In the genomic region with DNA sequence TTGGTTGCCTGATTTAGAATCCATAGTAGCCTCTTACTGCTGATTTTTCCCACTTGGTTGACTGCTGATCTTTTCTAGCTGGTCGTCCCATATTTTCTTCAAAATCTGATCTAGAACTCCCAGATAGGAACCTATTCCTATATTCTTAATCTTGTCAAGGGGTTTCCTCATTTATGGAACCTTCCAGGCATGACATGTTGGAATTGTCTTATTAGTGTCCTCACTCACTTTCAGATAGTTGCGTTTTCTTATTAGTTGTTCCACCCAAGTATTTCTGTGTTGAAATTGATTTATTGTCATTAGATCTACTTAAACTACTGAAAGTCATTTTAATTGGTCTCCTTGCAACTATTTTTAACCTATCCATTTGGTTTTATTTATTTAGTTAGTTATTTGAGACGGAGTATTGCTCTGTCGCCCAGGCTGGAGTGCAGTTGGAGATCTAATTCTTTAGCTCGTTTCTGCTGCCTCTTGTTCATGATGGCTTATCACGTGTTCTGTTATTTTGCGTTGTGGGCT, we compare ENCODE assay signal across 1 cellular context.
TF ChIP-seq lines count a peak whose summit lies in the region.

No MANE protein-coding gene starts in this region.

TF ChIP-seq in A549, 52 proteins besides CTCF, POLR2A, EP300 and RAD21 (continued from another document):
- TF ChIP-seq, protein P1, sequence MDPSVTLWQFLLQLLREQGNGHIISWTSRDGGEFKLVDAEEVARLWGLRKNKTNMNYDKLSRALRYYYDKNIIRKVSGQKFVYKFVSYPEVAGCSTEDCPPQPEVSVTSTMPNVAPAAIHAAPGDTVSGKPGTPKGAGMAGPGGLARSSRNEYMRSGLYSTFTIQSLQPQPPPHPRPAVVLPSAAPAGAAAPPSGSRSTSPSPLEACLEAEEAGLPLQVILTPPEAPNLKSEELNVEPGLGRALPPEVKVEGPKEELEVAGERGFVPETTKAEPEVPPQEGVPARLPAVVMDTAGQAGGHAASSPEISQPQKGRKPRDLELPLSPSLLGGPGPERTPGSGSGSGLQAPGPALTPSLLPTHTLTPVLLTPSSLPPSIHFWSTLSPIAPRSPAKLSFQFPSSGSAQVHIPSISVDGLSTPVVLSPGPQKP (IDR thresholded peaks at IDR 0.05; ENCODE audit: low read depth, low read length): no peak
- TF ChIP-seq RCOR1 (IDR thresholded peaks at IDR 0.05; ENCODE audit: low read depth, low read length): no peak
- TF ChIP-seq, protein P2, sequence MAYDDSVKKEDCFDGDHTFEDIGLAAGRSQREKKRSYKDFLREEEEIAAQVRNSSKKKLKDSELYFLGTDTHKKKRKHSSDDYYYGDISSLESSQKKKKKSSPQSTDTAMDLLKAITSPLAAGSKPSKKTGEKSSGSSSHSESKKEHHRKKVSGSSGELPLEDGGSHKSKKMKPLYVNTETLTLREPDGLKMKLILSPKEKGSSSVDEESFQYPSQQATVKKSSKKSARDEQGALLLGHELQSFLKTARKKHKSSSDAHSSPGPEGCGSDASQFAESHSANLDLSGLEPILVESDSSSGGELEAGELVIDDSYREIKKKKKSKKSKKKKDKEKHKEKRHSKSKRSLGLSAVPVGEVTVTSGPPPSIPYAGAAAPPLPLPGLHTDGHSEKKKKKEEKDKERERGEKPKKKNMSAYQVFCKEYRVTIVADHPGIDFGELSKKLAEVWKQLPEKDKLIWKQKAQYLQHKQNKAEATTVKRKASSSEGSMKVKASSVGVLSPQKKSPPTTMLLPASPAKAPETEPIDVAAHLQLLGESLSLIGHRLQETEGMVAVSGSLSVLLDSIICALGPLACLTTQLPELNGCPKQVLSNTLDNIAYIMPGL (CRISPR knock-in tag; IDR thresholded peaks at IDR 0.05; ENCODE audit: borderline replicate concordance): no peak
- TF ChIP-seq, protein P3, sequence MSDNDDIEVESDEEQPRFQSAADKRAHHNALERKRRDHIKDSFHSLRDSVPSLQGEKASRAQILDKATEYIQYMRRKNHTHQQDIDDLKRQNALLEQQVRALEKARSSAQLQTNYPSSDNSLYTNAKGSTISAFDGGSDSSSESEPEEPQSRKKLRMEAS (IDR thresholded peaks at IDR 0.05): no peak
- TF ChIP-seq, protein P4, sequence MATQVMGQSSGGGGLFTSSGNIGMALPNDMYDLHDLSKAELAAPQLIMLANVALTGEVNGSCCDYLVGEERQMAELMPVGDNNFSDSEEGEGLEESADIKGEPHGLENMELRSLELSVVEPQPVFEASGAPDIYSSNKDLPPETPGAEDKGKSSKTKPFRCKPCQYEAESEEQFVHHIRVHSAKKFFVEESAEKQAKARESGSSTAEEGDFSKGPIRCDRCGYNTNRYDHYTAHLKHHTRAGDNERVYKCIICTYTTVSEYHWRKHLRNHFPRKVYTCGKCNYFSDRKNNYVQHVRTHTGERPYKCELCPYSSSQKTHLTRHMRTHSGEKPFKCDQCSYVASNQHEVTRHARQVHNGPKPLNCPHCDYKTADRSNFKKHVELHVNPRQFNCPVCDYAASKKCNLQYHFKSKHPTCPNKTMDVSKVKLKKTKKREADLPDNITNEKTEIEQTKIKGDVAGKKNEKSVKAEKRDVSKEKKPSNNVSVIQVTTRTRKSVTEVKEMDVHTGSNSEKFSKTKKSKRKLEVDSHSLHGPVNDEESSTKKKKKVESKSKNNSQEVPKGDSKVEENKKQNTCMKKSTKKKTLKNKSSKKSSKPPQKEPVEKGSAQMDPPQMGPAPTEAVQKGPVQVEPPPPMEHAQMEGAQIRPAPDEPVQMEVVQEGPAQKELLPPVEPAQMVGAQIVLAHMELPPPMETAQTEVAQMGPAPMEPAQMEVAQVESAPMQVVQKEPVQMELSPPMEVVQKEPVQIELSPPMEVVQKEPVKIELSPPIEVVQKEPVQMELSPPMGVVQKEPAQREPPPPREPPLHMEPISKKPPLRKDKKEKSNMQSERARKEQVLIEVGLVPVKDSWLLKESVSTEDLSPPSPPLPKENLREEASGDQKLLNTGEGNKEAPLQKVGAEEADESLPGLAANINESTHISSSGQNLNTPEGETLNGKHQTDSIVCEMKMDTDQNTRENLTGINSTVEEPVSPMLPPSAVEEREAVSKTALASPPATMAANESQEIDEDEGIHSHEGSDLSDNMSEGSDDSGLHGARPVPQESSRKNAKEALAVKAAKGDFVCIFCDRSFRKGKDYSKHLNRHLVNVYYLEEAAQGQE (IDR thresholded peaks at IDR 0.05): no peak
- no peak for TF ChIP-seq BHLHE40 (IDR thresholded peaks at IDR 0.05; ENCODE audit: low read depth, low read length)
- no peak for TF ChIP-seq CBX2 (IDR thresholded peaks at IDR 0.05; ENCODE audit: borderline replicate concordance, low read depth)
- TF ChIP-seq HOXB5 (CRISPR knock-in tag; IDR thresholded peaks at IDR 0.05): no peak
- TF ChIP-seq GATA3 (IDR thresholded peaks at IDR 0.05; ENCODE audit: borderline replicate concordance): no peak
TF ChIP-seq in A549: peak in this region for 0.
